ENCODE assay signal across 11 cellular contexts in the genomic region with DNA sequence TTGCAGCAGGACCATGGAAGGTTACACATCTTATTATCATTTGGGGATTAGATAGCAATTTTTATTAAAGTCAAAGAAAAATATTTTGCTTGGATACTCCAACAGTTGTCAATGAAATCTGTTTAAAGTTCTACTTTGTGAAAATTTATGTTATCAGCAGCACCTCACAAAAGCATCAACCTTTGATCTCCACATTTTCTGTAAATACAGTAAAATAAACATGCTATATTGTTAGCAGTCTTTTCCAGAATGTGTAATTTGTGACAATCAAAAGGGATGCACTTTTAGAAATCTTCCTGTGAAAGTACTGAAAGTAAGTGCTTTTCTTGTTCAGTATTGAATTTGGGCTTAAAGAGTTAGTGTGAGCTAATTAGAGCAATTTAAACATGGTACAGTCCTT. TPM values are rescaled to one million over a fixed set of nuclear protein-coding genes. Genes with fewer than 3 reads are reported as not detected.
"Had no signal": no experiment of that assay in that cellular context is flagged by ENCODE, and none has a peak within 500 bp of the region (broad histone marks: within the 10 kb centered on the region; RNA-seq: fewer than 3 reads in every experiment).

No MANE protein-coding gene starts in this region.

- H3K36me3 ChIP-seq: HAP-1 had no signal

- H3K9ac ChIP-seq: GM23248 had no signal

- DNase-seq: GM23248, GOT3, H7, HFFc6, KBM-7 had no signal

- H3K27ac ChIP-seq: GM23248 had no signal

- H3K4me1 ChIP-seq: HAP-1 had no signal

- H3K4me3 ChIP-seq: GM23248, HAP-1 had no signal

- ATAC-seq: HCT116 had no signal

- H2AFZ ChIP-seq: GM23248 had no signal

- FAIRE-seq: HTR-8/SVneo had no signal

RNA-seq across cellular contexts. Expression of a gene that starts 4.1 kb away (rescaled TPM):
- total RNA-seq: GM23248, H4, H7, HFFc6, HT-29 had no signal
- polyA plus RNA-seq: GM23248, IgD-negative memory B cell had no signal
